5 cellular contexts compared by ENCODE assay signal in the genomic region with DNA sequence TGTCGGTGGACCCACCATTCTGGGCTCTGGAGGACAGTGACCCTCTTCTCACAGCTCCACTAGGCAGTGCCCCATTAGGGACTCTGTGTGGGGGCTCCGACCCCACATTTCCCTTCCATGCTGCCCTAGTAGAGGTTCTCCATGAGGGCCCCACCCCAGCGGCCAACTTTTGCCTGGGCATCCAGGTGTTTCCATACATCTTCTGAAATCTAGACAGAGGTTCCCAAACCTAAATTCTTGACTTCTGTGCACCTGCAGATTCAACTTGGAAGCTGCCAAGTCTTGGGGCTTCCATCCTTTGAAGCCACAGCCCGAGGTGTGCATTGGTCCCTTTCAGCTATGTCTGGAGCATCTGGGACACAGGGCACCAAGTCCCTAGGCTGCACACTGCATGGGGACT. TPM values are rescaled to one million over a fixed set of nuclear protein-coding genes. Genes with fewer than 3 reads are reported as not detected.
"Had no signal": no experiment of that assay in that cellular context is flagged by ENCODE, and none has a peak within 500 bp of the region (broad histone marks: within the 10 kb centered on the region; RNA-seq: fewer than 3 reads in every experiment).

No MANE protein-coding gene starts in this region.

RNA-seq across cellular contexts. Expression of gene HTR3B, which starts 25.1 kb away (rescaled TPM):
- total RNA-seq: HT-29, HT1080, IMR-90, K562 had no signal
- polyA plus RNA-seq: IgD-negative memory B cell, IMR-90, K562 had no signal
